In the genomic region with DNA sequence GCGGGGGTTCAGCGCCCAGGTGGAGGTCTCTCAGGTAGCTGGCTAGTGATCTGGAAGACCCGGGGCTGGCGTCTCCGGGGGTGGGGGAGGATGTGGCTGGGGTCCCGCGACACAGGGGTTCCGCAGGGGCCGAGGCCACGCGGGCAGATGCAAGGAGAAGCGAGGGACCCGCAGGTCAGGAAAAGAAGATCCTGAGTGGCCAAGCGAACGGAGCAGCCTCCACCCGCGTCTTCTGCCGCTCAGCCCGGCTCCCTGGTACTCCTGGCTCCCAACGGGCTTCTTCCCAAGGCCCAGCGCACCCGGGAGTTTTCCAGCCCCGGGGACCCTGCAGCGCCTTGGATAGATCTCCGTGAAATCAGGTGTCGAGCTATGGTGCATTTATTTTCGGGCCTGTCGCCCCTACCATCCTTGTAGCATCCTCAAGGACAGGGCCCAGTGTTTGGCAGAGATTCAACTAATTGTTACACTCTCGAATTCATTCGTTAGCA, we compare ENCODE assay signal across 8 cellular contexts. TPM values are rescaled to one million over a fixed set of nuclear protein-coding genes. Genes with fewer than 3 reads are reported as not detected.
A peak's percentile ranks its signal among the peaks of the same experiment; 100 is the strongest.
DNase-seq lines count a peak whose midpoint lies in the region; ATAC-seq, FAIRE-seq and TF ChIP-seq lines count a peak whose summit lies in the region.

No MANE protein-coding gene starts in this region.

- peak overlapping the region; percentile 75 for H3K9ac ChIP-seq in mesenchymal stem cell (ENCODE audit: low read length)

- peak overlapping the region; percentile 30 for H2BK120ac ChIP-seq in mesenchymal stem cell (ENCODE audit: low read depth, low read length)

- H3K36me3 Mint-ChIP-seq in type B pancreatic cell: peaks cover 3% of the 10 kb centered on the region

- H3K27me3 Mint-ChIP-seq in type B pancreatic cell: peaks cover 18% of the 10 kb centered on the region

- 4% methylated on average over 28 of the region's 30 CpGs for WGBS in mesenchymal stem cell

- H3K18ac ChIP-seq in mesenchymal stem cell (ENCODE audit: low read depth in 1 of 2, low read length in 2 of 2): peak overlapping the region; percentile 70 to 71

- H3K27ac ChIP-seq in mesenchymal stem cell (ENCODE audit: low read length, poor library complexity, severe bottlenecking): peak overlapping the region; percentile 6

- no peak overlapping the region for H3K23ac ChIP-seq in mesenchymal stem cell (ENCODE audit: low read length in 2 of 2)

- peak overlapping the region in 1 of 2 experiments; percentile 18 for H3K4ac ChIP-seq in mesenchymal stem cell (ENCODE audit: low read depth in 1 of 2, low read length in 2 of 2)

- H2BK15ac ChIP-seq in mesenchymal stem cell (ENCODE audit: low read depth, poor library complexity, severe bottlenecking): no peak overlapping the region

- H2AK5ac ChIP-seq in mesenchymal stem cell (ENCODE audit: low read length, severe bottlenecking): no peak overlapping the region

- H3K4me2 ChIP-seq in mesenchymal stem cell (ENCODE audit: low read length, poor library complexity, severe bottlenecking): peak overlapping the region; percentile 97

- peaks cover 2% of the 10 kb centered on the region for H3K79me1 ChIP-seq in mesenchymal stem cell (replicated peaks; ENCODE audit: low read length, poor library complexity, severe bottlenecking)

- H4K91ac ChIP-seq in mesenchymal stem cell (ENCODE audit: low read length): peak overlapping the region; percentile 46

- H3K9me3 ChIP-seq in mesenchymal stem cell (ENCODE audit: control insufficient read depth, low read length): no peaks in the 10 kb centered on the region

- H3K14ac ChIP-seq in mesenchymal stem cell (ENCODE audit: low read length in 2 of 2): peak overlapping the region in 1 of 2 experiments; percentile 45

- H3K27ac Mint-ChIP-seq in type B pancreatic cell: peak overlapping the region; percentile 30

- no peaks in the 10 kb centered on the region for H3K4me1 ChIP-seq in mesenchymal stem cell (ENCODE audit: control insufficient read depth, insufficient read depth, low read depth, low read length)

- H2BK5ac ChIP-seq in mesenchymal stem cell (ENCODE audit: low read depth, low read length, poor library complexity, severe bottlenecking): no peak overlapping the region

- peak overlapping the region; percentile 98 for H2AFZ ChIP-seq in mesenchymal stem cell (ENCODE audit: low read depth, low read length)

- H3K4me1 Mint-ChIP-seq in type B pancreatic cell (ENCODE audit: unreplicated experiment): peaks cover 43% of the 10 kb centered on the region

- H3K4me3 ChIP-seq in bronchial epithelial cell (ENCODE audit: low read depth, low read length) (peak overlapping the region; percentile 51), mesenchymal stem cell (ENCODE audit: insufficient read depth in 1 of 2, low read depth in 1 of 2, low read length in 2 of 2) (peak overlapping the region; percentile 79 to 82)

- no peaks in the 10 kb centered on the region for H3K27me3 ChIP-seq in bronchial epithelial cell (ENCODE audit: control insufficient read depth, insufficient read depth, low read length)
- peaks cover 0 to 15% of the 10 kb centered on the region in 2 experiments for H3K27me3 ChIP-seq in mesenchymal stem cell (ENCODE audit: control insufficient read depth in 1 of 2, insufficient read depth in 1 of 2, low read length in 2 of 2)

- DNase-seq in DMS79 treated with DMSO at 0.1 percent for 48 hours (lab: John Stamatoyannopoulos, UW): peak; percentile 25
- DNase-seq in DMS79 (lab: John Stamatoyannopoulos, UW): no peak
- DNase-seq in NCI-H2029 treated with DMSO at 0.1 percent for 48 hours (lab: John Stamatoyannopoulos, UW): peak; percentile 28
- DNase-seq in bronchial epithelial cell (ENCODE audit: low read depth): no peak
- DNase-seq in mesenchymal stem cell: peak; percentile 23
- no peak for DNase-seq in type B pancreatic cell (ENCODE audit: extremely low spot score, unreplicated experiment)

- H3K36me3 ChIP-seq in bronchial epithelial cell (ENCODE audit: control insufficient read depth, insufficient read depth, low read length) (no peaks in the 10 kb centered on the region), mesenchymal stem cell (ENCODE audit: control insufficient read depth in 1 of 2, insufficient read depth in 2 of 2, low read depth in 1 of 2, low read length in 2 of 2) (no peaks in the 10 kb centered on the region)

- peaks cover 4% of the 10 kb centered on the region for H3K9me3 Mint-ChIP-seq in type B pancreatic cell

- TF ChIP-seq CTCF in bronchial epithelial cell (IDR thresholded peaks at IDR 0.05; ENCODE audit: insufficient read depth, low read length, severe bottlenecking) (no peak), type B pancreatic cell (conservative IDR thresholded peaks at IDR 0.05) (no peak)

- peak overlapping the region; percentile 96 for H3K4me3 Mint-ChIP-seq in type B pancreatic cell

- ATAC-seq in GM21447 (IDR thresholded peaks at IDR 0.05; ENCODE audit: unreplicated experiment): no peak
- ATAC-seq in GM18858 (IDR thresholded peaks at IDR 0.05; ENCODE audit: unreplicated experiment): no peak

- H4K8ac ChIP-seq in mesenchymal stem cell (ENCODE audit: low read length): peak overlapping the region; percentile 87

- H2BK12ac ChIP-seq in mesenchymal stem cell (ENCODE audit: low read length in 2 of 2): peak overlapping the region in 1 of 2 experiments; percentile 86

- no peak for FAIRE-seq in bronchial epithelial cell (lab: Jason Lieb, UNC)

RNA-seq across cellular contexts. Expression of a gene that starts 0.7 kb away (rescaled TPM):
- total RNA-seq in bronchial epithelial cell (10.8 and 15.9 TPM in 2 replicates), type B pancreatic cell (ENCODE audit: low replicate concordance) (49.2 and 72.6 TPM in 2 replicates)
- 14.9 TPM for polyA plus RNA-seq in mesenchymal stem cell (2013, experiment 1 of 2)
- 14.2 TPM for polyA plus RNA-seq in mesenchymal stem cell (2013, experiment 2 of 2)

Comparison
In these comparisons a context has a peak if more than half of its experiments do, and no peak if none do; other contexts are left out.
1. DNase-seq: peak in DMS79 treated with DMSO at 0.1 percent for 48 hours (single experiment), NCI-H2029 treated with DMSO at 0.1 percent for 48 hours (single experiment) and mesenchymal stem cell (single experiment); none in DMS79 (single experiment), bronchial epithelial cell (single experiment) and type B pancreatic cell (single experiment).